13 cellular contexts compared by ENCODE assay signal in the genomic region with DNA sequence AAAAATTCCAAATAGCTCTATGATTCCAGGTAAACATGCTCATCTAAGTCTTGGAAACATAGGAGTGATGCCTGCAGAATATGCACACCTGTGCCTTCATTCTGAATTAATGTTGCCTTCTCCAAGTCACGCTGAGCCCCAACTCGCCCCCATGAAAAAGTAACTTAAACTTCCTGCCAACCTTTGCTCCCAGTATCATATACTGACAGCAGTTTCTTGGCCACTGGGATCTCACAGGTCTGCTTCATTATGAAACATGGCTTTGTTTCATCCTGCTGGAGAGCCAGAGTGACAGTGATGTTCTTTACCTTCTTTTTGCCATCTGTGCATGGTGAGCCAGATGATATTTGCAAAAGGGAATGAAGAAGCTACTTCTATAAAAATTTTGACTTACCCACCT. TPM values are rescaled to one million over a fixed set of nuclear protein-coding genes. Genes with fewer than 3 reads are reported as not detected.
DNase-seq lines count a peak whose midpoint lies in the region; ATAC-seq, FAIRE-seq and TF ChIP-seq lines count a peak whose summit lies in the region.
"Had no signal": no experiment of that assay in that cellular context is flagged by ENCODE, and none has a peak within 500 bp of the region (broad histone marks: within the 10 kb centered on the region; RNA-seq: fewer than 3 reads in every experiment).

No MANE protein-coding gene starts in this region.

- peak overlapping the region; percentile 55 for H3K4me2 ChIP-seq in astrocyte (ENCODE audit: low read length)

- H3K4me1 Mint-ChIP-seq in astrocyte (ENCODE audit: low read depth, unreplicated experiment), result peaks cover 60% of the 10 kb centered on the region

- no peak overlapping the region for H3K9ac ChIP-seq in HUES6 (ENCODE audit: low read length)
- H3K9ac ChIP-seq in astrocyte (ENCODE audit: low read length), result no peak overlapping the region

- H3K9me3 ChIP-seq in HUES6 (ENCODE audit: control insufficient read depth, insufficient read depth, low read depth, low read length), result peaks cover 8% of the 10 kb centered on the region; the same call in 1 of the 2 replicates
- no peaks in the 10 kb centered on the region for H3K9me3 ChIP-seq in astrocyte (ENCODE audit: insufficient read depth, low read depth, low read length)
- no peaks in the 10 kb centered on the region for H3K9me3 ChIP-seq in left lung
- no peaks in the 10 kb centered on the region for H3K9me3 ChIP-seq in thyroid gland

- H3K4me1 ChIP-seq in HUES6 (ENCODE audit: control insufficient read depth, insufficient read depth, low read length), result peaks cover 24% of the 10 kb centered on the region
- H3K4me1 ChIP-seq in astrocyte (ENCODE audit: insufficient read depth, low read length), result peaks cover 33% of the 10 kb centered on the region
- H3K4me1 ChIP-seq in left lung, result peaks cover 8 to 10% of the 10 kb centered on the region in 2 donors
- H3K4me1 ChIP-seq in thyroid gland, result peaks cover 57 to 67% of the 10 kb centered on the region in 2 donors

- H3K79me2 ChIP-seq in astrocyte (ENCODE audit: insufficient read depth, low read length), result no peaks in the 10 kb centered on the region

- intact Hi-C loops in left lung (cut with DNase I) (no loop called here), thyroid gland (cut with DNase I) (no loop called here)

- no peak for ATAC-seq in left lung

- no peak for TF ChIP-seq CTCF in astrocyte (IDR thresholded peaks at IDR 0.05; ENCODE audit: insufficient read depth, low read depth, low read length)
- no peak for TF ChIP-seq CTCF in left lung (IDR thresholded peaks at IDR 0.05)
- no peak for TF ChIP-seq CTCF in thyroid gland (IDR thresholded peaks at IDR 0.05)

- H3K4me3 ChIP-seq in HUES6 (ENCODE audit: low read depth, low read length), result no peak overlapping the region
- H3K4me3 ChIP-seq in astrocyte (ENCODE audit: insufficient read depth, low read depth, low read length), result no peak overlapping the region
- no peak overlapping the region for H3K4me3 ChIP-seq in left lung
- no peak overlapping the region for H3K4me3 ChIP-seq in thyroid gland (replicated peaks in 1 of 3)
- H3K4me3 ChIP-seq: lung had no signal

- H3K9me3 Mint-ChIP-seq in astrocyte (ENCODE audit: unreplicated experiment), result no peaks in the 10 kb centered on the region

- H3K27me3 ChIP-seq in HUES6 (ENCODE audit: control insufficient read depth, insufficient read depth, low read length) (no peaks in the 10 kb centered on the region), astrocyte (ENCODE audit: insufficient read depth, low read length) (no peaks in the 10 kb centered on the region), left lung (no peaks in the 10 kb centered on the region), thyroid gland (no peaks in the 10 kb centered on the region)

- FAIRE-seq in astrocyte (lab: Jason Lieb, UNC) (no peak), GM19239 (lab: Jason Lieb, UNC) (no peak)
- FAIRE-seq: small intestine had no signal

- no peak overlapping the region for H3K4me3 Mint-ChIP-seq in astrocyte (ENCODE audit: unreplicated experiment)

- H3K36me3 Mint-ChIP-seq in astrocyte (ENCODE audit: low read depth, unreplicated experiment), result peaks cover 4% of the 10 kb centered on the region

- 92 to 94% methylated on average over 2 of the region's 2 CpGs for WGBS in thyroid gland, 2 donors

- H3K27ac ChIP-seq in HUES6 (ENCODE audit: low read depth, low read length), result peak overlapping the region; percentile 76
- no peak overlapping the region for H3K27ac ChIP-seq in astrocyte (ENCODE audit: low read depth, low read length)
- peak overlapping the region; percentile 28 to 64 for H3K27ac ChIP-seq in left lung
- peak overlapping the region; percentile 88 to 93 (median 90) for H3K27ac ChIP-seq in thyroid gland

- no peak overlapping the region for H2AFZ ChIP-seq in astrocyte (ENCODE audit: low read depth, low read length)

- H3K27me3 Mint-ChIP-seq in astrocyte (ENCODE audit: low read depth, unreplicated experiment), result no peaks in the 10 kb centered on the region

- no peak overlapping the region for H3K27ac Mint-ChIP-seq in astrocyte (ENCODE audit: unreplicated experiment)

- DNase-seq in astrocyte (ENCODE audit: low read depth), result no peak
- DNase-seq in left lung, result no peak
- DNase-seq in thyroid gland, result no peak
- DNase-seq in NCI-H1092 treated with DMSO at 0.1 percent for 48 hours (lab: John Stamatoyannopoulos, UW), result no peak
- no peak for DNase-seq in GM19239 (ENCODE audit: insufficient read length, low spot score)
- DNase-seq in mucosa of gallbladder (ENCODE audit: low spot score), result no peak
- DNase-seq: activated CD4-positive, alpha-beta T cell treated with anti-CD3 and anti-CD28 coated beads for 48 hours; activated T-cell treated with anti-CD3 and anti-CD28 coated beads for 4 hours; DND-41; NCI-H187 treated with DMSO at 0.1 percent for 48 hours; small intestine had no signal

- H4K20me1 ChIP-seq in astrocyte (ENCODE audit: insufficient read depth, low read length), result peaks cover 4% of the 10 kb centered on the region

- no peaks in the 10 kb centered on the region for H3K36me3 ChIP-seq in HUES6 (ENCODE audit: control insufficient read depth, insufficient read depth, low read length)
- H3K36me3 ChIP-seq in astrocyte (ENCODE audit: insufficient read depth, low read length), result no peaks in the 10 kb centered on the region
- no peaks in the 10 kb centered on the region for H3K36me3 ChIP-seq in left lung
- no peaks in the 10 kb centered on the region for H3K36me3 ChIP-seq in thyroid gland

- TF ChIP-seq POLR2A in thyroid gland (IDR thresholded peaks at IDR 0.05), result no peak

RNA-seq across cellular contexts. Expression of gene ABLIM1, which starts 34.9 kb away (rescaled TPM):
- total RNA-seq in astrocyte (70.0 and 70.1 TPM in 2 replicates), left lung (100 to 1,000 TPM in 1 of 2 donors, 10 to 100 TPM in 1; 80.5 to 195 TPM), thyroid gland (100 to 1,000 TPM; 225 to 404 (median 382) TPM), mucosa of gallbladder (103 TPM)
